Comparison of ENCODE assay signal across 28 cellular contexts in genomic region chr5:23583081-23583480, GRCh38.
"Had no signal": no experiment of that assay in that cellular context is flagged by ENCODE, and none has a peak within 500 bp of the region (broad histone marks: within the 10 kb centered on the region; RNA-seq: fewer than 3 reads in every experiment).

No MANE protein-coding gene starts in this region.

- H3K9me3 Mint-ChIP-seq: stimulated activated memory B cell treated with anti-CD40 and anti-IgM and Interleukin-4, amounts not matched to agents 10 μg/mL and 1 μg/mL and 100 μg/mL, for 72 hours; stimulated activated naive CD8-positive, alpha-beta T cell treated with anti-CD3 and anti-CD28 coated beads, Interleukin-15, Interleukin-2, amounts not matched to agents 100 ng/mL and 50 ng/mL, for 24 hours; type B pancreatic cell had no signal

- H3K36me3 Mint-ChIP-seq: stimulated activated effector memory CD8-positive, alpha-beta T cell treated with anti-CD3 and anti-CD28 coated beads, Interleukin-12 subunit alpha, Interleukin-12 subunit beta, amount 100 ng/mL, for 72 hours; stimulated activated memory B cell treated with anti-CD40 and anti-IgM and Interleukin-4, amounts not matched to agents 10 μg/mL and 1 μg/mL and 100 μg/mL, for 72 hours; stimulated activated naive B cell treated with anti-CD40 and anti-IgM and Interleukin-4, amounts not matched to agents 10 μg/mL and 1 μg/mL and 100 μg/mL, for 72 hours; type B pancreatic cell had no signal

- H3K4me3 ChIP-seq: stomach, suprapubic skin, testis, thoracic aorta, thyroid gland, tibial artery, tibial nerve, transverse colon, upper lobe of left lung, upper lobe of right lung, uterus, vagina had no signal

- H3K4me1 Mint-ChIP-seq: stimulated activated effector memory CD8-positive, alpha-beta T cell treated with anti-CD3 and anti-CD28 coated beads, Interleukin-12 subunit alpha, Interleukin-12 subunit beta, amount 100 ng/mL, for 72 hours; stimulated activated memory B cell treated with anti-CD40 and anti-IgM and Interleukin-4, amounts not matched to agents 10 μg/mL and 1 μg/mL and 100 μg/mL, for 72 hours; stimulated activated naive B cell treated with anti-CD40 and anti-IgM and Interleukin-4, amounts not matched to agents 10 μg/mL and 1 μg/mL and 100 μg/mL, for 72 hours; stimulated activated naive CD8-positive, alpha-beta T cell treated with anti-CD3 and anti-CD28 coated beads, Interleukin-15, amount 100 ng/mL, for 72 hours had no signal

- H3K27me3 Mint-ChIP-seq: stimulated activated memory B cell treated with anti-CD40 and anti-IgM and Interleukin-4, amounts not matched to agents 10 μg/mL and 1 μg/mL and 100 μg/mL, for 72 hours; stimulated activated naive B cell treated with anti-CD40 and anti-IgM and Interleukin-4, amounts not matched to agents 10 μg/mL and 1 μg/mL and 100 μg/mL, for 72 hours; stimulated activated naive CD8-positive, alpha-beta T cell treated with anti-CD3 and anti-CD28 coated beads, Interleukin-15, amount 100 ng/mL, for 72 hours; stimulated activated naive CD8-positive, alpha-beta T cell treated with anti-CD3 and anti-CD28 coated beads, Interleukin-15, Interleukin-2, amounts not matched to agents 100 ng/mL and 50 ng/mL, for 24 hours; type B pancreatic cell had no signal

- H3K27ac Mint-ChIP-seq: stimulated activated effector memory CD8-positive, alpha-beta T cell treated with anti-CD3 and anti-CD28 coated beads, Interleukin-12 subunit alpha, Interleukin-12 subunit beta, amount 100 ng/mL, for 72 hours; stimulated activated memory B cell treated with anti-CD40 and anti-IgM and Interleukin-4, amounts not matched to agents 10 μg/mL and 1 μg/mL and 100 μg/mL, for 72 hours; stimulated activated naive B cell treated with anti-CD40 and anti-IgM and Interleukin-4, amounts not matched to agents 10 μg/mL and 1 μg/mL and 100 μg/mL, for 72 hours; stimulated activated naive CD8-positive, alpha-beta T cell treated with anti-CD3 and anti-CD28 coated beads, Interleukin-15, amount 100 ng/mL, for 72 hours; stimulated activated naive CD8-positive, alpha-beta T cell treated with anti-CD3 and anti-CD28 coated beads, Interleukin-15, Interleukin-2, amounts not matched to agents 100 ng/mL and 50 ng/mL, for 24 hours; type B pancreatic cell had no signal

- H3K4me3 Mint-ChIP-seq: stimulated activated effector memory CD8-positive, alpha-beta T cell treated with anti-CD3 and anti-CD28 coated beads, Interleukin-12 subunit alpha, Interleukin-12 subunit beta, amount 100 ng/mL, for 72 hours; stimulated activated memory B cell treated with anti-CD40 and anti-IgM and Interleukin-4, amounts not matched to agents 10 μg/mL and 1 μg/mL and 100 μg/mL, for 72 hours; stimulated activated naive B cell treated with anti-CD40 and anti-IgM and Interleukin-4, amounts not matched to agents 10 μg/mL and 1 μg/mL and 100 μg/mL, for 72 hours; stimulated activated naive CD8-positive, alpha-beta T cell treated with anti-CD3 and anti-CD28 coated beads, Interleukin-15, amount 100 ng/mL, for 72 hours; stimulated activated naive CD8-positive, alpha-beta T cell treated with anti-CD3 and anti-CD28 coated beads, Interleukin-15, Interleukin-2, amounts not matched to agents 100 ng/mL and 50 ng/mL, for 24 hours; type B pancreatic cell had no signal

- H3K9me3 ChIP-seq: stomach, suprapubic skin, testis, thoracic aorta, thyroid gland, tibial artery, tibial nerve, transverse colon, upper lobe of left lung, upper lobe of right lung, uterus, vagina had no signal

- H3K27ac ChIP-seq: stomach, suprapubic skin, testis, thoracic aorta, thyroid gland, tibial artery, tibial nerve, transverse colon, upper lobe of left lung, upper lobe of right lung, uterus, vagina had no signal

- DNase-seq: stimulated activated CD4-positive, alpha-beta T cell treated with anti-CD3 and anti-CD28 coated beads, Interleukin-2, amount 100 ng/mL, for 48 hours; stimulated activated CD4-positive, alpha-beta T cell treated with anti-CD3 and anti-CD28 coated beads, Interleukin-4, amount 100 ng/mL, for 1 hour; stimulated activated CD4-positive, alpha-beta T cell treated with anti-CD3 and anti-CD28 coated beads, Interleukin-4, amount 100 ng/mL, for 24 hours; stimulated activated CD4-positive, alpha-beta T cell treated with anti-CD3 and anti-CD28 coated beads, Interleukin-4, amount 100 ng/mL, for 4 hours; stimulated activated CD8-positive, alpha-beta memory T cell treated with anti-CD3 and anti-CD28 coated beads, Interleukin-4, amount 100 ng/mL, for 48 hours; stimulated activated naive B cell treated with anti-CD40 and anti-IgM and Interleukin-4, amounts not matched to agents 10 μg/mL and 1 μg/mL and 100 μg/mL, for 72 hours; stimulated activated naive CD4-positive, alpha-beta T cell; stimulated activated naive CD4-positive, alpha-beta T cell treated with Interleukin-2 at 50 U/mL for 16 hours; stimulated activated naive CD8-positive, alpha-beta T cell treated with anti-CD3 and anti-CD28 coated beads, Interleukin-15, amount 100 ng/mL, for 72 hours; stimulated activated naive CD8-positive, alpha-beta T cell treated with anti-CD3 and anti-CD28 coated beads, Interleukin-15, Interleukin-2, amounts not matched to agents 100 U/mL and 50 U/mL, for 24 hours; stomach; substantia nigra; testis; thyroid gland; tibial artery; transverse colon; trophoblast cell; upper lobe of left lung; upper lobe of right lung; uterus had no signal

- H3K36me3 ChIP-seq: stomach, suprapubic skin, thoracic aorta, thyroid gland, tibial artery, tibial nerve, transverse colon, upper lobe of left lung, upper lobe of right lung, uterus, vagina had no signal

- ATAC-seq: stimulated activated effector memory CD8-positive, alpha-beta T cell treated with anti-CD3 and anti-CD28 coated beads, Interleukin-12 subunit alpha, Interleukin-12 subunit beta, amount 100 ng/mL, for 72 hours; stimulated activated memory B cell treated with anti-CD40 and anti-IgM and Interleukin-4, amounts not matched to agents 10 μg/mL and 1 μg/mL and 100 μg/mL, for 72 hours; stimulated activated naive B cell treated with anti-CD40 and anti-IgM and Interleukin-4, amounts not matched to agents 10 μg/mL and 1 μg/mL and 100 μg/mL, for 72 hours; stimulated activated naive CD8-positive, alpha-beta T cell treated with anti-CD3 and anti-CD28 coated beads, Interleukin-15, amount 100 ng/mL, for 72 hours; stimulated activated naive CD8-positive, alpha-beta T cell treated with anti-CD3 and anti-CD28 coated beads, Interleukin-15, Interleukin-2, amounts not matched to agents 100 U/mL and 50 U/mL, for 24 hours; upper lobe of right lung had no signal

- H3K27me3 ChIP-seq: stomach, suprapubic skin, testis, thyroid gland, tibial artery, tibial nerve, transverse colon, upper lobe of left lung, upper lobe of right lung, uterus, vagina had no signal
